1 cellular context compared by ENCODE assay signal in the genomic region with DNA sequence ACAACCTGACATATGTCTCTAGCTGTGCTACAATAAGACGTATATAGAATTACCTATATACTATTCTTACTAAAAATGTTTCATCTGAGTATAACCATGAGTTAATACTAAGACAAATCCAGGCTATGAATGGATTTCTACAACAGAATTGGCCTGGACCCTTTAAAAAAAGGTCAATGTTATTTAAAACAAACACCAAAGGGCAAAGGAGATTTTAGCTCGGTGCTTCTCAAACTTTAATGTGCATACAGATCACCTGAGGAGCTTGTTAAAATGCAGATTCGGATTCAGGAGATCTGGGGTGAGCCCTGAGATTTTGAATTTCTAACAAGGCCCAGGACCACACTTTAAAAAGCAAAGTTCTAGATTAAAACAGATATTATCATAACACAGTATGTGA.
TF ChIP-seq lines count a peak whose summit lies in the region.

No MANE protein-coding gene starts in this region.

TF ChIP-seq in GM23338, 12 proteins besides CTCF, POLR2A, EP300 and RAD21:
- no peak for TF ChIP-seq ZNF114 (CRISPR knock-in tag; IDR thresholded peaks at IDR 0.05)
- no peak for TF ChIP-seq NANOG (IDR thresholded peaks at IDR 0.05; ENCODE audit: borderline replicate concordance)
- TF ChIP-seq CREB1 (CRISPR knock-in tag; IDR thresholded peaks at IDR 0.05; ENCODE audit: low read depth), result no peak
- no peak for TF ChIP-seq ZNF462 (CRISPR knock-in tag; IDR thresholded peaks at IDR 0.05)
- no peak for TF ChIP-seq REST (IDR thresholded peaks at IDR 0.05; ENCODE audit: unreplicated experiment)
- TF ChIP-seq JUNB (IDR thresholded peaks at IDR 0.05; ENCODE audit: unreplicated experiment), result no peak
- no peak for TF ChIP-seq ZNF331 (CRISPR knock-in tag; IDR thresholded peaks at IDR 0.05; ENCODE audit: low read depth)
- TF ChIP-seq EZH2 (IDR thresholded peaks at IDR 0.05; ENCODE audit: low read depth, unreplicated experiment), result no peak
- no peak for TF ChIP-seq STAT1 (IDR thresholded peaks at IDR 0.05; ENCODE audit: unreplicated experiment)
